Comparison of ENCODE assay signal across 10 cellular contexts in genomic region chr13:94711561-94712286, GRCh38. TPM values are rescaled to one million over a fixed set of nuclear protein-coding genes. Genes with fewer than 3 reads are reported as not detected.
DNase-seq lines count a peak whose midpoint lies in the region; ATAC-seq, FAIRE-seq and TF ChIP-seq lines count a peak whose summit lies in the region.
"Had no signal": no experiment of that assay in that cellular context is flagged by ENCODE, and none has a peak within 500 bp of the region (broad histone marks: within the 10 kb centered on the region; RNA-seq: fewer than 3 reads in every experiment).

No MANE protein-coding gene starts in this region.

- no peaks in the 10 kb centered on the region for H3K36me3 ChIP-seq in kidney (ENCODE audit: control insufficient read depth in 1 of 2, insufficient read depth in 2 of 2, low read length in 2 of 2)
- H3K36me3 ChIP-seq: pancreas had no signal

- DNase-seq in activated CD4-positive, alpha-beta T cell treated with anti-CD3 and anti-CD28 coated beads for 48 hours: peak; percentile 51
- no peak for DNase-seq in activated CD4-positive, alpha-beta T cell treated with anti-CD3 and anti-CD28 coated beads for 4 hours
- peak; percentile 21 for DNase-seq in activated T-helper 2 cell treated with anti-CD3 and anti-CD28 coated beads, Interferon-gamma antibody, Interleukin-2, Interleukin-4, amounts not matched to agents 10 μg/mL and 5 μg/mL and 100 μg/mL, durations not matched to agents 14 hours and 24 hours and 36 hours (ENCODE audit: low spot score)
- DNase-seq in kidney (peak; percentile 75), NCI-H1436 (lab: John Stamatoyannopoulos, UW) (no peak)
- DNase-seq: DND-41 had no signal

- H3K27ac Mint-ChIP-seq in activated T-helper 2 cell treated with anti-CD3 and anti-CD28 coated beads, Interferon-gamma antibody, Interleukin-2, Interleukin-4, amounts not matched to agents 10 μg/mL and 5 μg/mL and 100 μg/mL, durations not matched to agents 14 hours and 24 hours and 36 hours: no peak overlapping the region
- H3K27ac Mint-ChIP-seq in stimulated activated memory B cell treated with anti-CD40 and anti-IgM and Interleukin-4, amounts not matched to agents 10 μg/mL and 1 μg/mL and 100 μg/mL, for 72 hours: no peak overlapping the region

- peaks cover 79% of the 10 kb centered on the region for H3K27me3 Mint-ChIP-seq in activated T-helper 2 cell treated with anti-CD3 and anti-CD28 coated beads, Interferon-gamma antibody, Interleukin-2, Interleukin-4, amounts not matched to agents 10 μg/mL and 5 μg/mL and 100 μg/mL, durations not matched to agents 14 hours and 24 hours and 36 hours (ENCODE audit: low read depth)
- H3K27me3 Mint-ChIP-seq in stimulated activated memory B cell treated with anti-CD40 and anti-IgM and Interleukin-4, amounts not matched to agents 10 μg/mL and 1 μg/mL and 100 μg/mL, for 72 hours: peaks cover 64% of the 10 kb centered on the region

- peaks cover 11% of the 10 kb centered on the region for H3K4me1 Mint-ChIP-seq in activated T-helper 2 cell treated with anti-CD3 and anti-CD28 coated beads, Interferon-gamma antibody, Interleukin-2, Interleukin-4, amounts not matched to agents 10 μg/mL and 5 μg/mL and 100 μg/mL, durations not matched to agents 14 hours and 24 hours and 36 hours (ENCODE audit: low read depth)
- H3K4me1 Mint-ChIP-seq in stimulated activated memory B cell treated with anti-CD40 and anti-IgM and Interleukin-4, amounts not matched to agents 10 μg/mL and 1 μg/mL and 100 μg/mL, for 72 hours: peaks cover 6% of the 10 kb centered on the region

- ATAC-seq in HG02885 (IDR thresholded peaks at IDR 0.05; ENCODE audit: poor library complexity, unreplicated experiment): peak; percentile 51
- no peak for ATAC-seq in stimulated activated memory B cell treated with anti-CD40 and anti-IgM and Interleukin-4, amounts not matched to agents 10 μg/mL and 1 μg/mL and 100 μg/mL, for 72 hours
- no peak for ATAC-seq in HG02938 (IDR thresholded peaks at IDR 0.05; ENCODE audit: unreplicated experiment)

- TF ChIP-seq CTCF in kidney (IDR thresholded peaks at IDR 0.05; ENCODE audit: borderline replicate concordance, extremely low read depth, insufficient read depth): no peak

- no peak overlapping the region for H3K4me3 ChIP-seq in kidney (ENCODE audit: low read length in 2 of 2)

- H3K9me3 ChIP-seq in kidney (ENCODE audit: control insufficient read depth in 1 of 2, low read length in 2 of 2): peaks cover 0 to 2% of the 10 kb centered on the region in 2 donors
- H3K9me3 ChIP-seq: pancreas had no signal

- no peaks in the 10 kb centered on the region for H3K9me3 Mint-ChIP-seq in activated T-helper 2 cell treated with anti-CD3 and anti-CD28 coated beads, Interferon-gamma antibody, Interleukin-2, Interleukin-4, amounts not matched to agents 10 μg/mL and 5 μg/mL and 100 μg/mL, durations not matched to agents 14 hours and 24 hours and 36 hours
- H3K9me3 Mint-ChIP-seq in stimulated activated memory B cell treated with anti-CD40 and anti-IgM and Interleukin-4, amounts not matched to agents 10 μg/mL and 1 μg/mL and 100 μg/mL, for 72 hours: no peaks in the 10 kb centered on the region

- no peak overlapping the region for H3K4me3 Mint-ChIP-seq in activated T-helper 2 cell treated with anti-CD3 and anti-CD28 coated beads, Interferon-gamma antibody, Interleukin-2, Interleukin-4, amounts not matched to agents 10 μg/mL and 5 μg/mL and 100 μg/mL, durations not matched to agents 14 hours and 24 hours and 36 hours (ENCODE audit: low read depth)
- no peak overlapping the region for H3K4me3 Mint-ChIP-seq in stimulated activated memory B cell treated with anti-CD40 and anti-IgM and Interleukin-4, amounts not matched to agents 10 μg/mL and 1 μg/mL and 100 μg/mL, for 72 hours

- no peak overlapping the region for H3K27ac ChIP-seq in kidney (ENCODE audit: low read depth in 2 of 2, low read length in 2 of 2)
- H3K27ac ChIP-seq: pancreas had no signal

- H3K36me3 Mint-ChIP-seq in activated T-helper 2 cell treated with anti-CD3 and anti-CD28 coated beads, Interferon-gamma antibody, Interleukin-2, Interleukin-4, amounts not matched to agents 10 μg/mL and 5 μg/mL and 100 μg/mL, durations not matched to agents 14 hours and 24 hours and 36 hours (ENCODE audit: low read depth): no peaks in the 10 kb centered on the region
- no peaks in the 10 kb centered on the region for H3K36me3 Mint-ChIP-seq in stimulated activated memory B cell treated with anti-CD40 and anti-IgM and Interleukin-4, amounts not matched to agents 10 μg/mL and 1 μg/mL and 100 μg/mL, for 72 hours

- peaks cover 0 to 9% of the 10 kb centered on the region in 2 donors for H3K4me1 ChIP-seq in kidney (ENCODE audit: control insufficient read depth in 1 of 2, insufficient read depth in 1 of 2, low read depth in 1 of 2, low read length in 2 of 2)

- no peak overlapping the region for H3K9ac ChIP-seq in kidney (ENCODE audit: low read length in 2 of 2)

- intact Hi-C loops in activated T-helper 2 cell treated with anti-CD3 and anti-CD28 coated beads, Interferon-gamma antibody, Interleukin-2, Interleukin-4, amounts not matched to agents 10 μg/mL and 5 μg/mL and 100 μg/mL, durations not matched to agents 14 hours and 24 hours and 36 hours (cut with micrococcal nuclease): loop anchor here (1.0 to 5.0 kb wide), 6 partner anchors 9 to 1381 kb away; partner anchors contain the start of gene HS6ST3
- intact Hi-C loops in kidney (cut with DNase I): no loop called here

- no peak for FAIRE-seq in kidney (lab: Jason Lieb, UNC)
- FAIRE-seq: pancreas had no signal

RNA-seq across cellular contexts. Expression of gene SOX21, which starts 0.6 kb away (rescaled TPM):
- 0.16 and 0.21 TPM in 2 replicates for total RNA-seq in activated T-helper 2 cell treated with anti-CD3 and anti-CD28 coated beads, Interferon-gamma antibody, Interleukin-2, Interleukin-4, amounts not matched to agents 10 μg/mL and 5 μg/mL and 100 μg/mL, durations not matched to agents 14 hours and 24 hours and 36 hours
- not detected for total RNA-seq in kidney
- polyA plus RNA-seq in kidney (ENCODE audit: insufficient read depth, low read depth, low replicate concordance): not detected
- polyA plus RNA-seq: pancreas had no signal

Comparison
In these comparisons a context has a peak if more than half of its experiments do, and no peak if none do; other contexts are left out.
1. DNase-seq: peak in activated CD4-positive, alpha-beta T cell treated with anti-CD3 and anti-CD28 coated beads for 48 hours (single experiment), activated T-helper 2 cell treated with anti-CD3 and anti-CD28 coated beads, Interferon-gamma antibody, Interleukin-2, Interleukin-4, amounts not matched to agents 10 μg/mL and 5 μg/mL and 100 μg/mL, durations not matched to agents 14 hours and 24 hours and 36 hours (single experiment) and kidney (single experiment); none in activated CD4-positive, alpha-beta T cell treated with anti-CD3 and anti-CD28 coated beads for 4 hours (0 of 2) and NCI-H1436 (single experiment).